Comparison of ENCODE assay signal across 1 cellular context in genomic region chr22:38181453-38182200, GRCh38.
TF ChIP-seq lines count a peak whose summit lies in the region.

PLA2G6 (minus strand) TSS chr22:38181830; CDS start chr22:38169426, 12,404 bp downstream.

TF ChIP-seq in HepG2, 621 proteins besides CTCF, POLR2A, EP300 and RAD21 (continued from another document and continues in another):
- TF ChIP-seq TFE3 (CRISPR knock-in tag; IDR thresholded peaks at IDR 0.05) (0 out of 2 replicates have a peak, but pooled peaks have one; percentile 17), CREB1 (IDR thresholded peaks at IDR 0.05) (peak; percentile 13; the same call in 1 of the 2 replicates), CREB1 (CRISPR knock-in tag; IDR thresholded peaks at IDR 0.05) (peak; percentile 59; the same call in 1 of the 2 replicates), ZNF687 (CRISPR knock-in tag; IDR thresholded peaks at IDR 0.05) (peak; percentile 53), ZFY (CRISPR knock-in tag; IDR thresholded peaks at IDR 0.05) (peak; percentile 52), NR2F6 (IDR thresholded peaks at IDR 0.05) (peak; percentile 74), NR2F6 (CRISPR knock-in tag; IDR thresholded peaks at IDR 0.05) (peak; percentile 67), ZNF441 (CRISPR knock-in tag; IDR thresholded peaks at IDR 0.05; ENCODE audit: borderline replicate concordance) (no peak), CC2D1A (CRISPR knock-in tag; IDR thresholded peaks at IDR 0.05) (no peak), HOXA3 (CRISPR knock-in tag; IDR thresholded peaks at IDR 0.05) (peak; percentile 68), ZNF597 (CRISPR knock-in tag; IDR thresholded peaks at IDR 0.05) (no peak), THAP9 (CRISPR knock-in tag; IDR thresholded peaks at IDR 0.05; ENCODE audit: borderline replicate concordance) (peak; percentile 81), ZNF652 (CRISPR knock-in tag; IDR thresholded peaks at IDR 0.05; ENCODE audit: borderline replicate concordance, low read depth) (no peak), NFYC (CRISPR knock-in tag; IDR thresholded peaks at IDR 0.05) (peak; percentile 87), ZKSCAN5 (CRISPR knock-in tag; IDR thresholded peaks at IDR 0.05) (no peak), E2F1 (CRISPR knock-in tag; IDR thresholded peaks at IDR 0.05) (peak; percentile 64), GABPA (IDR thresholded peaks at IDR 0.05; ENCODE audit: low read depth, low read length) (no peak), GABPA (CRISPR knock-in tag; IDR thresholded peaks at IDR 0.05; ENCODE audit: low read depth) (peak; percentile 75), ZMAT3 (CRISPR knock-in tag; conservative IDR thresholded peaks at IDR 0.05) (0 out of 2 replicates have a peak, but pooled peaks have one; percentile 26), ZBTB40 (IDR thresholded peaks at IDR 0.05) (no peak), ZBTB40 (CRISPR knock-in tag; IDR thresholded peaks at IDR 0.05) (no peak), ZNF678 (CRISPR knock-in tag; IDR thresholded peaks at IDR 0.05) (no peak), RXRA (CRISPR knock-in tag; IDR thresholded peaks at IDR 0.05) (peak; percentile 92), ZNF362 (CRISPR knock-in tag; IDR thresholded peaks at IDR 0.05; ENCODE audit: borderline replicate concordance) (peak; percentile 70; the same call in 1 of the 2 replicates), TBX2 (CRISPR knock-in tag; IDR thresholded peaks at IDR 0.05; ENCODE audit: borderline replicate concordance) (peak; percentile 60; the same call in 1 of the 2 replicates), SNAPC5 (CRISPR knock-in tag; IDR thresholded peaks at IDR 0.05; ENCODE audit: borderline replicate concordance) (no peak), KLF9 (CRISPR knock-in tag; IDR thresholded peaks at IDR 0.05; ENCODE audit: low read depth) (0 out of 2 replicates have a peak, but pooled peaks have one; percentile 55), REPIN1 (CRISPR knock-in tag; IDR thresholded peaks at IDR 0.05; ENCODE audit: borderline replicate concordance, low read depth) (peak; percentile 9; the same call in 1 of the 2 replicates), ZSCAN22 (CRISPR knock-in tag; IDR thresholded peaks at IDR 0.05) (no peak), RXRB (CRISPR knock-in tag; IDR thresholded peaks at IDR 0.05; ENCODE audit: borderline replicate concordance) (peak; percentile 73; the same call in 1 of the 2 replicates), YY1 (IDR thresholded peaks at IDR 0.05; ENCODE audit: insufficient read depth, insufficient replicate concordance, low read depth, low read length) (peak; percentile 100), TCF7 (IDR thresholded peaks at IDR 0.05; ENCODE audit: low read depth) (no peak), ZNF558 (CRISPR knock-in tag; IDR thresholded peaks at IDR 0.05; ENCODE audit: borderline replicate concordance) (no peak; the same call in 1 of the 2 replicates), SMAD1 (CRISPR knock-in tag; IDR thresholded peaks at IDR 0.05; ENCODE audit: borderline replicate concordance, low read depth) (no peak), ZNF607 (CRISPR knock-in tag; IDR thresholded peaks at IDR 0.05; ENCODE audit: borderline replicate concordance) (no peak), ZFX (CRISPR knock-in tag; IDR thresholded peaks at IDR 0.05; ENCODE audit: low read depth) (peak; percentile 45; the same call in 1 of the 2 replicates), ZNF451 (CRISPR knock-in tag; IDR thresholded peaks at IDR 0.05) (no peak), SAP130 (CRISPR knock-in tag; IDR thresholded peaks at IDR 0.05; ENCODE audit: low read depth) (peak; percentile 82), TP53 (CRISPR knock-in tag; conservative IDR thresholded peaks at IDR 0.05) (0 out of 2 replicates have a peak, but pooled peaks have one; percentile 29), HNRNPLL (IDR thresholded peaks at IDR 0.05; ENCODE audit: low read depth, low read length, poor library complexity, severe bottlenecking) (peak; percentile 76), TOPORS (CRISPR knock-in tag; IDR thresholded peaks at IDR 0.05) (no peak)
